33 cellular contexts compared by ENCODE assay signal in genomic region chr15:60835000-60835399, GRCh38.
"Had no signal": no experiment of that assay in that cellular context is flagged by ENCODE, and none has a peak within 500 bp of the region (broad histone marks: within the 10 kb centered on the region; RNA-seq: fewer than 3 reads in every experiment).

No MANE protein-coding gene starts in this region.

- H3K9me3 ChIP-seq: body of pancreas, esophagus muscularis mucosa, gastrocnemius medialis, heart left ventricle had no signal

- H3K4me3 Mint-ChIP-seq: activated CD4-positive, alpha-beta memory T cell treated with anti-CD3 and anti-CD28 coated beads for 36 hours; activated CD4-positive, alpha-beta T cell treated with anti-CD3 and anti-CD28 coated beads for 36 hours; activated CD4-positive, alpha-beta T cell treated with anti-CD3 and anti-CD28 coated beads, Interleukin-2, amount 10 ng/mL, durations not matched to agents 24 days and 14 days; activated CD8-positive, alpha-beta memory T cell treated with anti-CD3 and anti-CD28 coated beads, Interleukin-2, amount 10 ng/mL, durations not matched to agents 7 days and 5 days; activated CD8-positive, alpha-beta T cell treated with anti-CD3 and anti-CD28 coated beads, Interleukin-2, amount 10 ng/mL, durations not matched to agents 7 days and 5 days; activated naive CD4-positive, alpha-beta T cell treated with anti-CD3 and anti-CD28 coated beads, Interleukin-2, amount 10 ng/mL, durations not matched to agents 7 days and 5 days; activated naive CD8-positive, alpha-beta T cell treated with anti-CD3 and anti-CD28 coated beads, Interleukin-2, amount 10 ng/mL, durations not matched to agents 7 days and 5 days; activated T-helper 1 cell treated with anti-CD3 and anti-CD28 coated beads, Interleukin-12 subunit alpha, Interleukin-12 subunit beta, Interleukin-2, Interleukin-4 antibody, amounts not matched to agents 30 ng/mL and 10 ng/mL and 1 ng/mL, durations not matched to agents 14 hours and 24 hours and 36 hours; effector memory CD8-positive, alpha-beta T cell; T-helper 1 cell treated with Interleukin-12 subunit alpha and Interleukin-12 subunit beta and Interleukin-4 antibody, amounts not matched to agents 30 μg/mL and 1 μg/mL, for 36 hours; T-helper 2 cell treated with Interferon-gamma antibody and Interleukin-4, amounts not matched to agents 5 μg/mL and 100 μg/mL, for 36 hours had no signal

- ATAC-seq: activated CD4-positive, alpha-beta T cell treated with anti-CD3 and anti-CD28 coated beads for 36 hours; activated CD8-positive, alpha-beta memory T cell treated with anti-CD3 and anti-CD28 coated beads, Interleukin-2, amount 10 ng/mL, durations not matched to agents 7 days and 5 days; activated CD8-positive, alpha-beta T cell treated with anti-CD3 and anti-CD28 coated beads, Interleukin-2, amount 10 ng/mL, durations not matched to agents 7 days and 5 days; activated naive CD4-positive, alpha-beta T cell treated with anti-CD3 and anti-CD28 coated beads, Interleukin-2, amount 50 U/mL, for 72 hours; body of pancreas; effector memory CD8-positive, alpha-beta T cell; foreskin keratinocyte; gastrocnemius medialis; heart left ventricle had no signal

- H3K36me3 ChIP-seq: esophagus muscularis mucosa, gastrocnemius medialis, heart left ventricle, WERI-Rb-1 had no signal

- H3K4me3 ChIP-seq: body of pancreas, esophagus muscularis mucosa, gastrocnemius medialis, heart left ventricle had no signal

- H3K27me3 ChIP-seq: body of pancreas, esophagus muscularis mucosa, gastrocnemius medialis, heart left ventricle had no signal

- H3K9me3 Mint-ChIP-seq: activated CD4-positive, alpha-beta memory T cell treated with anti-CD3 and anti-CD28 coated beads for 36 hours; activated naive CD4-positive, alpha-beta T cell treated with anti-CD3 and anti-CD28 coated beads, Interleukin-2, amount 10 ng/mL, durations not matched to agents 7 days and 5 days; activated naive CD4-positive, alpha-beta T cell treated with anti-CD3 and anti-CD28 coated beads, Interleukin-2, amount 50 U/mL, for 72 hours; activated naive CD8-positive, alpha-beta T cell treated with anti-CD3 and anti-CD28 coated beads, Interleukin-2, amount 10 ng/mL, durations not matched to agents 7 days and 5 days; activated T-helper 1 cell treated with anti-CD3 and anti-CD28 coated beads, Interleukin-12 subunit alpha, Interleukin-12 subunit beta, Interleukin-2, Interleukin-4 antibody, amounts not matched to agents 30 ng/mL and 10 ng/mL and 1 ng/mL, durations not matched to agents 14 hours and 24 hours and 36 hours; effector memory CD8-positive, alpha-beta T cell; T-helper 1 cell treated with Interleukin-12 subunit alpha and Interleukin-12 subunit beta and Interleukin-4 antibody, amounts not matched to agents 30 μg/mL and 1 μg/mL, for 36 hours; T-helper 2 cell treated with Interferon-gamma antibody and Interleukin-4, amounts not matched to agents 5 μg/mL and 100 μg/mL, for 36 hours had no signal

- H3K27ac Mint-ChIP-seq: activated CD4-positive, alpha-beta memory T cell treated with anti-CD3 and anti-CD28 coated beads for 36 hours; activated CD4-positive, alpha-beta T cell treated with anti-CD3 and anti-CD28 coated beads for 36 hours; activated CD4-positive, alpha-beta T cell treated with anti-CD3 and anti-CD28 coated beads, Interleukin-2, amount 10 ng/mL, durations not matched to agents 24 days and 14 days; activated CD8-positive, alpha-beta memory T cell treated with anti-CD3 and anti-CD28 coated beads, Interleukin-2, amount 10 ng/mL, durations not matched to agents 7 days and 5 days; activated CD8-positive, alpha-beta T cell treated with anti-CD3 and anti-CD28 coated beads, Interleukin-2, amount 10 ng/mL, durations not matched to agents 7 days and 5 days; activated naive CD4-positive, alpha-beta T cell treated with anti-CD3 and anti-CD28 coated beads, Interleukin-2, amount 10 ng/mL, durations not matched to agents 7 days and 5 days; activated naive CD4-positive, alpha-beta T cell treated with anti-CD3 and anti-CD28 coated beads, Interleukin-2, amount 50 U/mL, for 72 hours; activated naive CD8-positive, alpha-beta T cell treated with anti-CD3 and anti-CD28 coated beads, Interleukin-2, amount 10 ng/mL, durations not matched to agents 7 days and 5 days; activated T-helper 1 cell treated with anti-CD3 and anti-CD28 coated beads, Interleukin-12 subunit alpha, Interleukin-12 subunit beta, Interleukin-2, Interleukin-4 antibody, amounts not matched to agents 30 ng/mL and 10 ng/mL and 1 ng/mL, durations not matched to agents 14 hours and 24 hours and 36 hours; effector memory CD8-positive, alpha-beta T cell; T-helper 1 cell treated with Interleukin-12 subunit alpha and Interleukin-12 subunit beta and Interleukin-4 antibody, amounts not matched to agents 30 μg/mL and 1 μg/mL, for 36 hours; T-helper 2 cell treated with Interferon-gamma antibody and Interleukin-4, amounts not matched to agents 5 μg/mL and 100 μg/mL, for 36 hours had no signal

- H3K4me1 ChIP-seq: body of pancreas, foreskin keratinocyte, gastrocnemius medialis had no signal

- H3K36me3 Mint-ChIP-seq: activated CD4-positive, alpha-beta memory T cell treated with anti-CD3 and anti-CD28 coated beads for 36 hours; activated CD8-positive, alpha-beta memory T cell treated with anti-CD3 and anti-CD28 coated beads, Interleukin-2, amount 10 ng/mL, durations not matched to agents 7 days and 5 days; activated naive CD4-positive, alpha-beta T cell treated with anti-CD3 and anti-CD28 coated beads, Interleukin-2, amount 10 ng/mL, durations not matched to agents 7 days and 5 days had no signal

- H3K27ac ChIP-seq: body of pancreas, esophagus muscularis mucosa, foreskin keratinocyte, gastrocnemius medialis, heart left ventricle, WERI-Rb-1 had no signal

- H3K27me3 Mint-ChIP-seq: activated CD4-positive, alpha-beta memory T cell treated with anti-CD3 and anti-CD28 coated beads for 36 hours; activated CD4-positive, alpha-beta T cell treated with anti-CD3 and anti-CD28 coated beads for 36 hours; effector memory CD8-positive, alpha-beta T cell had no signal

- DNase-seq: activated CD4-positive, alpha-beta memory T cell treated with anti-CD3 and anti-CD28 coated beads for 36 hours; activated CD4-positive, alpha-beta T cell treated with anti-CD3 and anti-CD28 coated beads for 36 hours; activated CD4-positive, alpha-beta T cell treated with anti-CD3 and anti-CD28 coated beads, Interleukin-2, amount 10 ng/mL, durations not matched to agents 24 days and 14 days; activated CD4-positive, CD25-positive, alpha-beta regulatory T cell; activated CD4-positive, CD25-positive, alpha-beta regulatory T cell treated with anti-CD3 and anti-CD28 coated beads, Interleukin-2, amount 50 U/mL, for 72 hours; activated CD8-positive, alpha-beta memory T cell treated with anti-CD3 and anti-CD28 coated beads, Interleukin-2, amount 10 ng/mL, durations not matched to agents 7 days and 5 days; activated CD8-positive, alpha-beta memory T cell treated with anti-CD3 and anti-CD28 coated beads, Interleukin-2, amount 50 U/mL, for 4 hours; activated CD8-positive, alpha-beta T cell treated with anti-CD3 and anti-CD28 coated beads, Interleukin-2, amount 10 ng/mL, durations not matched to agents 7 days and 5 days; activated gamma-delta T cell; activated naive CD4-positive, alpha-beta T cell; activated naive CD4-positive, alpha-beta T cell treated with anti-CD3 and anti-CD28 coated beads, Interleukin-2, amount 10 ng/mL, durations not matched to agents 7 days and 5 days; activated naive CD8-positive, alpha-beta T cell treated with anti-CD3 and anti-CD28 coated beads, Interleukin-2, amount 10 ng/mL, durations not matched to agents 7 days and 5 days; activated T-cell treated with anti-CD3 and anti-CD28 coated beads, Interleukin-2, amount 50 U/mL, for 1 hour; activated T-cell treated with anti-CD3 and anti-CD28 coated beads, Interleukin-2, amount 50 U/mL, for 48 hours; anterior cingulate cortex; body of pancreas; caudate nucleus; cortex of kidney; dermis blood vessel endothelial cell; effector CD4-positive, alpha-beta T cell; effector memory CD8-positive, alpha-beta T cell; erythroblast; foreskin keratinocyte; gastrocnemius medialis; glutamatergic neuron; heart left ventricle; T1000; WERI-Rb-1 had no signal
